ENCODE assay signal across 7 cellular contexts in genomic region chr2:218395456-218395825, GRCh38. TPM values are rescaled to one million over a fixed set of nuclear protein-coding genes. Genes with fewer than 3 reads are reported as not detected.
A peak's percentile ranks its signal among the peaks of the same experiment; 100 is the strongest.
DNase-seq lines count a peak whose midpoint lies in the region; ATAC-seq lines count a peak whose summit lies in the region.

No MANE protein-coding gene starts in this region.

- H3K9me3 ChIP-seq in HUES6 (ENCODE audit: control insufficient read depth, insufficient read depth, low read depth, low read length) (no peaks in the 10 kb centered on the region), iPS-18a (ENCODE audit: control insufficient read depth, low read depth, low read length) (no peaks in the 10 kb centered on the region)

- H3K27ac Mint-ChIP-seq in activated T-helper 2 cell treated with anti-CD3 and anti-CD28 coated beads, Interferon-gamma antibody, Interleukin-2, Interleukin-4, amounts not matched to agents 10 μg/mL and 5 μg/mL and 100 μg/mL, durations not matched to agents 14 hours and 24 hours and 36 hours = peak overlapping the region; percentile 90
- H3K27ac Mint-ChIP-seq in stimulated activated naive CD8-positive, alpha-beta T cell treated with anti-CD3 and anti-CD28 coated beads, Interleukin-15, amount 100 ng/mL, for 72 hours = peak overlapping the region; percentile 80 to 88

- no peaks in the 10 kb centered on the region for H3K36me3 Mint-ChIP-seq in activated T-helper 2 cell treated with anti-CD3 and anti-CD28 coated beads, Interferon-gamma antibody, Interleukin-2, Interleukin-4, amounts not matched to agents 10 μg/mL and 5 μg/mL and 100 μg/mL, durations not matched to agents 14 hours and 24 hours and 36 hours (ENCODE audit: low read depth)

- H3K4me3 ChIP-seq in HUES6 (ENCODE audit: low read depth, low read length) (peak overlapping the region; percentile 80), iPS-18a (ENCODE audit: low read length) (peak overlapping the region; percentile 94)

- H3K36me3 ChIP-seq in HUES6 (ENCODE audit: control insufficient read depth, insufficient read depth, low read length) (no peaks in the 10 kb centered on the region), iPS-18a (ENCODE audit: control insufficient read depth, low read depth, low read length) (no peaks in the 10 kb centered on the region)

- H3K9ac ChIP-seq in HUES6 (ENCODE audit: low read length) = peak overlapping the region; percentile 26
- no peak overlapping the region for H3K9ac ChIP-seq in iPS-18a (ENCODE audit: low read length)

- no peaks in the 10 kb centered on the region for H3K27me3 Mint-ChIP-seq in activated T-helper 2 cell treated with anti-CD3 and anti-CD28 coated beads, Interferon-gamma antibody, Interleukin-2, Interleukin-4, amounts not matched to agents 10 μg/mL and 5 μg/mL and 100 μg/mL, durations not matched to agents 14 hours and 24 hours and 36 hours (ENCODE audit: low read depth)
- no peaks in the 10 kb centered on the region for H3K27me3 Mint-ChIP-seq in stimulated activated naive CD8-positive, alpha-beta T cell treated with anti-CD3 and anti-CD28 coated beads, Interleukin-15, amount 100 ng/mL, for 72 hours

- H3K9me3 Mint-ChIP-seq in activated T-helper 2 cell treated with anti-CD3 and anti-CD28 coated beads, Interferon-gamma antibody, Interleukin-2, Interleukin-4, amounts not matched to agents 10 μg/mL and 5 μg/mL and 100 μg/mL, durations not matched to agents 14 hours and 24 hours and 36 hours = no peaks in the 10 kb centered on the region
- H3K9me3 Mint-ChIP-seq in stimulated activated naive CD8-positive, alpha-beta T cell treated with anti-CD3 and anti-CD28 coated beads, Interleukin-15, amount 100 ng/mL, for 72 hours = no peaks in the 10 kb centered on the region

- H3K27me3 ChIP-seq in HUES6 (ENCODE audit: control insufficient read depth, insufficient read depth, low read length) (peaks cover 34% of the 10 kb centered on the region), iPS-18a (ENCODE audit: control insufficient read depth, insufficient read depth, low read length) (peaks cover 38% of the 10 kb centered on the region)

- H3K4me1 Mint-ChIP-seq in activated T-helper 2 cell treated with anti-CD3 and anti-CD28 coated beads, Interferon-gamma antibody, Interleukin-2, Interleukin-4, amounts not matched to agents 10 μg/mL and 5 μg/mL and 100 μg/mL, durations not matched to agents 14 hours and 24 hours and 36 hours (ENCODE audit: low read depth) = peaks cover 30% of the 10 kb centered on the region
- H3K4me1 Mint-ChIP-seq in stimulated activated naive CD8-positive, alpha-beta T cell treated with anti-CD3 and anti-CD28 coated beads, Interleukin-15, amount 100 ng/mL, for 72 hours = peaks cover 51% of the 10 kb centered on the region

- no peak for DNase-seq in activated T-helper 2 cell treated with anti-CD3 and anti-CD28 coated beads, Interferon-gamma antibody, Interleukin-2, Interleukin-4, amounts not matched to agents 10 μg/mL and 5 μg/mL and 100 μg/mL, durations not matched to agents 14 hours and 24 hours and 36 hours (ENCODE audit: low spot score)
- DNase-seq in stimulated activated naive CD8-positive, alpha-beta T cell treated with anti-CD3 and anti-CD28 coated beads, Interleukin-15, amount 100 ng/mL, for 72 hours = no peak
- DNase-seq in superior temporal gyrus (ENCODE audit: extremely low spot score) (no peak), hippocampal formation (lab: John Stamatoyannopoulos, UW) (no peak)

- no peak for ATAC-seq in stimulated activated naive CD8-positive, alpha-beta T cell treated with anti-CD3 and anti-CD28 coated beads, Interleukin-15, amount 100 ng/mL, for 72 hours
- no peak for ATAC-seq in HG03520 (IDR thresholded peaks at IDR 0.05; ENCODE audit: unreplicated experiment)

- H3K27ac ChIP-seq in HUES6 (ENCODE audit: low read depth, low read length) = no peak overlapping the region
- no peak overlapping the region for H3K27ac ChIP-seq in iPS-18a (ENCODE audit: low read length)

- peak overlapping the region; percentile 72 for H3K4me3 Mint-ChIP-seq in activated T-helper 2 cell treated with anti-CD3 and anti-CD28 coated beads, Interferon-gamma antibody, Interleukin-2, Interleukin-4, amounts not matched to agents 10 μg/mL and 5 μg/mL and 100 μg/mL, durations not matched to agents 14 hours and 24 hours and 36 hours (ENCODE audit: low read depth)
- peak overlapping the region; percentile 86 to 91 for H3K4me3 Mint-ChIP-seq in stimulated activated naive CD8-positive, alpha-beta T cell treated with anti-CD3 and anti-CD28 coated beads, Interleukin-15, amount 100 ng/mL, for 72 hours

- H3K4me1 ChIP-seq in HUES6 (ENCODE audit: control insufficient read depth, insufficient read depth, low read length) = peaks cover 33% of the 10 kb centered on the region
- peaks cover 16% of the 10 kb centered on the region for H3K4me1 ChIP-seq in iPS-18a (ENCODE audit: control insufficient read depth, low read depth, low read length)

- intact Hi-C loops in activated T-helper 2 cell treated with anti-CD3 and anti-CD28 coated beads, Interferon-gamma antibody, Interleukin-2, Interleukin-4, amounts not matched to agents 10 μg/mL and 5 μg/mL and 100 μg/mL, durations not matched to agents 14 hours and 24 hours and 36 hours (cut with micrococcal nuclease) = loop anchor here (5.0 kb wide), 2 partner anchors 122 to 782 kb away; partner anchors contain the start of genes CNPPD1 and RETREG2

RNA-seq across cellular contexts. Expression of gene CTDSP1, which starts 4.2 kb away (rescaled TPM):
- 114 and 115 TPM in 2 replicates for total RNA-seq in activated T-helper 2 cell treated with anti-CD3 and anti-CD28 coated beads, Interferon-gamma antibody, Interleukin-2, Interleukin-4, amounts not matched to agents 10 μg/mL and 5 μg/mL and 100 μg/mL, durations not matched to agents 14 hours and 24 hours and 36 hours

RNA-seq across cellular contexts. Expression of gene SLC11A1, which starts 13.4 kb away (rescaled TPM):
- total RNA-seq in activated T-helper 2 cell treated with anti-CD3 and anti-CD28 coated beads, Interferon-gamma antibody, Interleukin-2, Interleukin-4, amounts not matched to agents 10 μg/mL and 5 μg/mL and 100 μg/mL, durations not matched to agents 14 hours and 24 hours and 36 hours = 0.18 and 0.21 TPM in 2 replicates

RNA-seq across cellular contexts. Expression of gene VIL1, which starts 23.5 kb away (rescaled TPM):
- not detected in 2 replicates for total RNA-seq in activated T-helper 2 cell treated with anti-CD3 and anti-CD28 coated beads, Interferon-gamma antibody, Interleukin-2, Interleukin-4, amounts not matched to agents 10 μg/mL and 5 μg/mL and 100 μg/mL, durations not matched to agents 14 hours and 24 hours and 36 hours

RNA-seq across cellular contexts. Expression of gene CATIP, which starts 38.8 kb away (rescaled TPM):
- not detected in 2 replicates for total RNA-seq in activated T-helper 2 cell treated with anti-CD3 and anti-CD28 coated beads, Interferon-gamma antibody, Interleukin-2, Interleukin-4, amounts not matched to agents 10 μg/mL and 5 μg/mL and 100 μg/mL, durations not matched to agents 14 hours and 24 hours and 36 hours
